In the genomic region with DNA sequence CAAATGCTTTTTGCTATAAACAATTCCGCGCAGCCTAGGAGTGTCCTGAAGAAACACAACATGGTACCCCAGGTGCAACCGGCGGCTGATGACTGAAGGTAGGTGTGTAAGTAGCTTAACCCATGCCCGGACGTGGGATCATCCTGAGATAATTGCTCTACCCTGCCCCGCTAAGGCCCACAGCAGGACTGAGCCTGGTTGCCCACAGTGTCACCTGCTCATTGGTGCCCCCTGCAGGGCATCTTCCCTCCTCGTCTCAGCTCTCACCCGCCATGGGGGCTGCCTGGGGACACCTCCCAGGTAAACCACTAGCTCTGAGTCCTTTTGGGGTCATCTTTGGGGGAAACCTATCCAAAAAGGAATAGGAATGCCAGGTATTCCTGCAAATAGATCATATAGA, we compare ENCODE assay signal across 8 cellular contexts. TPM values are rescaled to one million over a fixed set of nuclear protein-coding genes. Genes with fewer than 3 reads are reported as not detected.
DNase-seq lines count a peak whose midpoint lies in the region; ATAC-seq, FAIRE-seq and TF ChIP-seq lines count a peak whose summit lies in the region.

No MANE protein-coding gene starts in this region.

- H3K9me3 ChIP-seq in A549: no peaks in the 10 kb centered on the region
- no peaks in the 10 kb centered on the region for H3K9me3 ChIP-seq in osteoblast (ENCODE audit: low read depth, low read length)

- no peak overlapping the region for H2AFZ ChIP-seq in osteoblast (ENCODE audit: low read length)

- in situ Hi-C loops in GM13976 (cut with MboI; ENCODE audit: low sequenced_read_pairs, unreplicated experiment): no loop called here

- 79% methylated on average over 9 of the region's 9 CpGs for WGBS in A549 (ENCODE audit: missing lambda C conversion rate)

- FAIRE-seq in A549 (lab: Jason Lieb, UNC): no peak

- no peak for TF ChIP-seq POLR2A in A549 (IDR thresholded peaks at IDR 0.05; ENCODE audit: low read length)

- TF ChIP-seq EP300 in A549 (IDR thresholded peaks at IDR 0.05): no peak

- peak in 1 of 2 experiments; percentile 37 for DNase-seq in A549 (ENCODE audit: low read depth in 1 of 2, low spot score in 1 of 2)
- DNase-seq in GM13976 (ENCODE audit: low spot score): peak; percentile 79
- peak; percentile 15 for DNase-seq in T follicular helper cell (ENCODE audit: low read depth)
- peak; percentile 13 to 22 for DNase-seq in cardiac fibroblast (ENCODE audit: low read depth in 2 of 2)
- DNase-seq in osteoblast (ENCODE audit: insufficient read length, low spot score, missing footprints): peak; percentile 93

- H3K36me3 ChIP-seq in osteoblast (ENCODE audit: insufficient read depth, low read length): no peaks in the 10 kb centered on the region

- CTCF ChIA-PET in A549 (lab: Yijun Ruan, JAX): interaction anchor here (1.1 to 1.5 kb wide), 2 partner anchors 30 to 58 kb away, joined by 3 to 5 read pairs; no protein-coding TSS in a partner anchor

- H3K27ac ChIP-seq in A549 (no peak overlapping the region), osteoblast (ENCODE audit: low read depth, low read length) (no peak overlapping the region)

- ATAC-seq in A549 (peak; percentile 60 to 63; a peak in 5 of 6 replicates), HG03457 (IDR thresholded peaks at IDR 0.05; ENCODE audit: unreplicated experiment) (no peak), HG03095 (IDR thresholded peaks at IDR 0.05; ENCODE audit: unreplicated experiment) (no peak), HG03432 (IDR thresholded peaks at IDR 0.05; ENCODE audit: unreplicated experiment) (no peak)

- H3K27me3 ChIP-seq in osteoblast (ENCODE audit: insufficient read depth, low read length): no peaks in the 10 kb centered on the region

- H4K20me1 ChIP-seq in osteoblast (ENCODE audit: insufficient read depth, low read length): no peaks in the 10 kb centered on the region

- peak; percentile 27; the same call in 2 of the 3 replicates for TF ChIP-seq CTCF in A549 (IDR thresholded peaks at IDR 0.05)
- TF ChIP-seq CTCF in GM13976 (IDR thresholded peaks at IDR 0.05; ENCODE audit: borderline replicate concordance, control extremely low read depth, extremely low read depth, insufficient read depth, missing control alignments): peak; percentile 58
- TF ChIP-seq CTCF in cardiac fibroblast (IDR thresholded peaks at IDR 0.05; ENCODE audit: low read depth, low read length): peak; percentile 66
- peak; percentile 49 for TF ChIP-seq CTCF in osteoblast (IDR thresholded peaks at IDR 0.05; ENCODE audit: extremely low read depth, low read depth, low read length)

- H3K4me2 ChIP-seq in A549 (no peak overlapping the region), osteoblast (ENCODE audit: insufficient read depth, low read length) (no peak overlapping the region)

- no peak overlapping the region for H3K4me3 ChIP-seq in A549
- no peak overlapping the region for H3K4me3 ChIP-seq in cardiac fibroblast (replicated peaks in 1 of 2; ENCODE audit: low read depth in 2 of 2, low read length in 2 of 2)
- no peak overlapping the region for H3K4me3 ChIP-seq in osteoblast (ENCODE audit: insufficient read depth, low read length)

- no peaks in the 10 kb centered on the region for H3K4me1 ChIP-seq in A549
- H3K4me1 ChIP-seq in osteoblast (ENCODE audit: insufficient read depth, low read length): no peaks in the 10 kb centered on the region

- POLR2A ChIA-PET in A549 (lab: Yijun Ruan, JAX): no interaction called here

- H3K79me2 ChIP-seq in osteoblast (ENCODE audit: insufficient read depth, low read length): no peaks in the 10 kb centered on the region

- 0 out of 5 replicates have a peak, but pooled peaks of 1 of the 2 experiments have one; percentile 13 for TF ChIP-seq RAD21 in A549 (conservative IDR thresholded peaks at IDR 0.05 in 1 of 2, IDR thresholded peaks at IDR 0.05 in 1 of 2)

TF ChIP-seq in A549, 52 proteins besides CTCF, POLR2A, EP300 and RAD21:
- TF ChIP-seq HOXA7 (CRISPR knock-in tag; IDR thresholded peaks at IDR 0.05) (no peak), FOSL2 (IDR thresholded peaks at IDR 0.05) (no peak), FOSL2 (CRISPR knock-in tag; IDR thresholded peaks at IDR 0.05) (no peak), EHF (CRISPR knock-in tag; IDR thresholded peaks at IDR 0.05) (no peak), GATA3 (IDR thresholded peaks at IDR 0.05; ENCODE audit: borderline replicate concordance) (no peak), BHLHE40 (IDR thresholded peaks at IDR 0.05; ENCODE audit: low read depth, low read length) (no peak), ZFP36 (IDR thresholded peaks at IDR 0.05; ENCODE audit: borderline replicate concordance, partially characterized antibody) (no peak), ZSCAN20 (CRISPR knock-in tag; IDR thresholded peaks at IDR 0.05) (no peak), RFX5 (IDR thresholded peaks at IDR 0.05) (no peak), KDM1A (IDR thresholded peaks at IDR 0.05; ENCODE audit: low read depth) (no peak)
- TF ChIP-seq, protein P1, sequence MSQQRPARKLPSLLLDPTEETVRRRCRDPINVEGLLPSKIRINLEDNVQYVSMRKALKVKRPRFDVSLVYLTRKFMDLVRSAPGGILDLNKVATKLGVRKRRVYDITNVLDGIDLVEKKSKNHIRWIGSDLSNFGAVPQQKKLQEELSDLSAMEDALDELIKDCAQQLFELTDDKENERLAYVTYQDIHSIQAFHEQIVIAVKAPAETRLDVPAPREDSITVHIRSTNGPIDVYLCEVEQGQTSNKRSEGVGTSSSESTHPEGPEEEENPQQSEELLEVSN (IDR thresholded peaks at IDR 0.05; ENCODE audit: borderline replicate concordance, low read depth): no peak
- TF ChIP-seq, protein P2, sequence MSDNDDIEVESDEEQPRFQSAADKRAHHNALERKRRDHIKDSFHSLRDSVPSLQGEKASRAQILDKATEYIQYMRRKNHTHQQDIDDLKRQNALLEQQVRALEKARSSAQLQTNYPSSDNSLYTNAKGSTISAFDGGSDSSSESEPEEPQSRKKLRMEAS (IDR thresholded peaks at IDR 0.05): no peak

RNA-seq across cellular contexts. Expression of a gene that starts 22.3 kb away (rescaled TPM):
- 18.3 and 19.3 TPM in 2 replicates for polyA plus RNA-seq in A549 (2011; rRNA removed)
- polyA plus RNA-seq in A549 (2012; cell fraction: cytosol; rRNA removed): 43.3 and 54.9 TPM in 2 replicates
- 141 and 184 TPM in 2 replicates for polyA plus RNA-seq in A549 (2012; cell fraction: nucleus; rRNA removed)
- polyA plus RNA-seq in A549 (2017; fragmentation: RNase III; extraction: RNeasy Plus Mini Kit Qiagen cat#74134 plus additional on column Dnase treatment): 19.2 to 22.1 TPM (median 21.3 TPM) in 3 replicates
- 30.1 and 50.0 TPM in 2 replicates for polyA minus RNA-seq in A549 (2011; rRNA and poly(A)+ RNA removed)
- total RNA-seq in osteoblast: 13.8 and 15.9 TPM in 2 replicates

RNA-seq across cellular contexts. Expression of a gene that starts 52.2 kb away (rescaled TPM):
- polyA plus RNA-seq in A549 (2011; rRNA removed) (0.85 and 0.92 TPM in 2 replicates), A549 (2017; fragmentation: RNase III; extraction: RNeasy Plus Mini Kit Qiagen cat#74134 plus additional on column Dnase treatment) (1.3 to 1.7 TPM (median 1.6 TPM) in 3 replicates)
- polyA plus RNA-seq in A549 (2012; cell fraction: cytosol; rRNA removed): 1.3 and 1.8 TPM in 2 replicates
- 4.5 and 4.8 TPM in 2 replicates for polyA plus RNA-seq in A549 (2012; cell fraction: nucleus; rRNA removed)
- 0.78 and 1.9 TPM in 2 replicates for polyA minus RNA-seq in A549 (2011; rRNA and poly(A)+ RNA removed)
- 5.4 and 5.6 TPM in 2 replicates for total RNA-seq in osteoblast

RNA-seq across cellular contexts. Expression of a gene that starts 54.1 kb away (rescaled TPM):
- polyA plus RNA-seq in A549 (2011; rRNA removed) (0.10 and 0.20 TPM in 2 replicates), A549 (2017; fragmentation: RNase III; extraction: RNeasy Plus Mini Kit Qiagen cat#74134 plus additional on column Dnase treatment) (0.13 to 0.31 TPM (median 0.29 TPM) in 3 replicates)
- 0.26 and 0.54 TPM in 2 replicates for polyA plus RNA-seq in A549 (2012; cell fraction: cytosol; rRNA removed)
- 3.6 and 4.1 TPM in 2 replicates for polyA plus RNA-seq in A549 (2012; cell fraction: nucleus; rRNA removed)
- polyA minus RNA-seq in A549 (2011; rRNA and poly(A)+ RNA removed): 0.17 TPM in 1 of 2 replicates, not detected in the other
- total RNA-seq in osteoblast: 0.29 and 0.36 TPM in 2 replicates

Comparison
In these comparisons a context has a peak if more than half of its experiments do, and no peak if none do; other contexts are left out.
1. ATAC-seq: peak in A549 (2 of 2); none in HG03457 (single experiment), HG03095 (single experiment) and HG03432 (single experiment).
2. Peak in every context shown above with its lines, with median percentiles within 50 percentile points of each other: CTCF ChIP-seq.